21 cellular contexts compared by ENCODE assay signal in the genomic region with DNA sequence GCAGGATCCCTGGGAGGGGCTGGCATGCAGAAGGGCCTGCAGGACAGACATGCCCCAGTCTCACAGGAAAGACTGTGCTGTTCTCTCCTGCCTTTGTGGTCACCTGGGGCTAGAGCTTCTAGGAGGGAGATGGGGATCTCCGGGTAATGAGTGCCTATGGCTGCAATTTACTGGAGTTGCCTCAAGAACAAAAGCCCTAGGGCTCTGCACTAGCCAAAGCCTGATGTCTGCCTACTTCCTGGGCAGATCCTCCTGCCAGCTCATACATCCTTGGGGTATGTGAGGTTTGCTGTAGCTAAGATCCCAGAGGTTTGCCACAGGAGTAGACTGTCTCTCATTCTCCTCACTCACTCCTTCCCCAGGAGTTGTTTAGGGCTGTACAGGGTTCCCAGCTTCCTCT.
"Had no signal": no experiment of that assay in that cellular context is flagged by ENCODE, and none has a peak within 500 bp of the region (broad histone marks: within the 10 kb centered on the region; RNA-seq: fewer than 3 reads in every experiment).

No MANE protein-coding gene starts in this region.

- H3K4me1 ChIP-seq: gastrocnemius medialis, thyroid gland had no signal

- H3K4me3 Mint-ChIP-seq: activated CD4-positive, alpha-beta memory T cell treated with anti-CD3 and anti-CD28 coated beads, Interleukin-2, amount 10 ng/mL, durations not matched to agents 7 days and 5 days; activated CD4-positive, alpha-beta T cell treated with anti-CD3 and anti-CD28 coated beads, Interleukin-2, amount 10 ng/mL, durations not matched to agents 24 days and 14 days; activated naive CD4-positive, alpha-beta T cell treated with anti-CD3 and anti-CD28 coated beads, Interleukin-2, amount 10 ng/mL, durations not matched to agents 7 days and 5 days; activated T-cell treated with anti-CD3 and anti-CD28 coated beads, Interleukin-2, amount 50 U/mL, for 72 hours; dendritic cell treated with granulocyte-macrophage colony-stimulating factor and Interleukin-4, amounts not matched to agents 40 ng/mL and 50 ng/mL, for 4 days; naive thymus-derived CD4-positive, alpha-beta T cell; neural progenitor cell; stimulated activated naive CD8-positive, alpha-beta T cell treated with anti-CD3 and anti-CD28 coated beads, Interleukin-15, Interleukin-2, amounts not matched to agents 100 ng/mL and 50 ng/mL, for 24 hours had no signal

- H3K4me1 Mint-ChIP-seq: activated CD4-positive, alpha-beta memory T cell treated with anti-CD3 and anti-CD28 coated beads, Interleukin-2, amount 10 ng/mL, durations not matched to agents 7 days and 5 days; activated CD4-positive, alpha-beta T cell treated with anti-CD3 and anti-CD28 coated beads, Interleukin-2, amount 10 ng/mL, durations not matched to agents 24 days and 14 days; activated naive CD4-positive, alpha-beta T cell treated with anti-CD3 and anti-CD28 coated beads, Interleukin-2, amount 10 ng/mL, durations not matched to agents 7 days and 5 days; naive thymus-derived CD4-positive, alpha-beta T cell had no signal

- H3K27ac ChIP-seq: cardiac muscle cell, gastrocnemius medialis, neural progenitor cell, thyroid gland had no signal

- H3K36me3 Mint-ChIP-seq: activated naive CD4-positive, alpha-beta T cell treated with anti-CD3 and anti-CD28 coated beads, Interleukin-2, amount 10 ng/mL, durations not matched to agents 7 days and 5 days; naive thymus-derived CD4-positive, alpha-beta T cell; neural progenitor cell had no signal

- H3K9me3 Mint-ChIP-seq: activated CD4-positive, alpha-beta memory T cell treated with anti-CD3 and anti-CD28 coated beads, Interleukin-2, amount 10 ng/mL, durations not matched to agents 7 days and 5 days; activated CD4-positive, alpha-beta T cell treated with anti-CD3 and anti-CD28 coated beads, Interleukin-2, amount 10 ng/mL, durations not matched to agents 24 days and 14 days; activated naive CD4-positive, alpha-beta T cell treated with anti-CD3 and anti-CD28 coated beads, Interleukin-2, amount 10 ng/mL, durations not matched to agents 7 days and 5 days; activated T-cell treated with anti-CD3 and anti-CD28 coated beads, Interleukin-2, amount 50 U/mL, for 72 hours; dendritic cell treated with granulocyte-macrophage colony-stimulating factor and Interleukin-4, amounts not matched to agents 40 ng/mL and 50 ng/mL, for 4 days; neural progenitor cell; stimulated activated naive CD8-positive, alpha-beta T cell treated with anti-CD3 and anti-CD28 coated beads, Interleukin-15, Interleukin-2, amounts not matched to agents 100 ng/mL and 50 ng/mL, for 24 hours had no signal

- H3K4me2 ChIP-seq: neural progenitor cell had no signal

- H3K27me3 Mint-ChIP-seq: activated CD4-positive, alpha-beta memory T cell treated with anti-CD3 and anti-CD28 coated beads, Interleukin-2, amount 10 ng/mL, durations not matched to agents 7 days and 5 days; activated CD4-positive, alpha-beta T cell treated with anti-CD3 and anti-CD28 coated beads, Interleukin-2, amount 10 ng/mL, durations not matched to agents 24 days and 14 days; activated naive CD4-positive, alpha-beta T cell treated with anti-CD3 and anti-CD28 coated beads, Interleukin-2, amount 10 ng/mL, durations not matched to agents 7 days and 5 days; stimulated activated naive CD8-positive, alpha-beta T cell treated with anti-CD3 and anti-CD28 coated beads, Interleukin-15, Interleukin-2, amounts not matched to agents 100 ng/mL and 50 ng/mL, for 24 hours had no signal

- H3K36me3 ChIP-seq: cardiac muscle cell, gastrocnemius medialis, neural progenitor cell, thyroid gland had no signal

- H2AFZ ChIP-seq: neural progenitor cell had no signal

- DNase-seq: activated CD4-positive, alpha-beta memory T cell treated with anti-CD3 and anti-CD28 coated beads, Interleukin-2, amount 10 ng/mL, durations not matched to agents 7 days and 5 days; activated CD4-positive, alpha-beta T cell treated with anti-CD3 and anti-CD28 coated beads, Interleukin-2, amount 10 ng/mL, durations not matched to agents 24 days and 14 days; activated effector memory CD4-positive, alpha-beta T cell treated with anti-CD3 and anti-CD28 coated beads, Interleukin-2, amount 50 U/mL, for 16 hours; activated naive CD4-positive, alpha-beta T cell treated with anti-CD3 and anti-CD28 coated beads, Interleukin-2, amount 10 ng/mL, durations not matched to agents 7 days and 5 days; activated T-cell treated with anti-CD3 and anti-CD28 coated beads, Interleukin-2, amount 50 U/mL, for 72 hours; amygdala; effector CD4-positive, alpha-beta T cell; gastrocnemius medialis; head of caudate nucleus; hypothalamus; naive thymus-derived CD4-positive, alpha-beta T cell; stimulated activated CD4-positive, alpha-beta T cell treated with anti-CD3 and anti-CD28 coated beads, Interleukin-4, amount 100 ng/mL, for 4 hours; substantia nigra; T1000; thyroid gland had no signal

- ATAC-seq: activated T-cell treated with anti-CD3 and anti-CD28 coated beads, Interleukin-2, amount 50 U/mL, for 72 hours; gastrocnemius medialis; left lobe of liver; naive thymus-derived CD4-positive, alpha-beta T cell had no signal

- H3K27me3 ChIP-seq: cardiac muscle cell, gastrocnemius medialis, neural progenitor cell, thyroid gland had no signal

- H3K27ac Mint-ChIP-seq: activated CD4-positive, alpha-beta memory T cell treated with anti-CD3 and anti-CD28 coated beads, Interleukin-2, amount 10 ng/mL, durations not matched to agents 7 days and 5 days; activated CD4-positive, alpha-beta T cell treated with anti-CD3 and anti-CD28 coated beads, Interleukin-2, amount 10 ng/mL, durations not matched to agents 24 days and 14 days; activated naive CD4-positive, alpha-beta T cell treated with anti-CD3 and anti-CD28 coated beads, Interleukin-2, amount 10 ng/mL, durations not matched to agents 7 days and 5 days; activated T-cell treated with anti-CD3 and anti-CD28 coated beads, Interleukin-2, amount 50 U/mL, for 72 hours; dendritic cell treated with granulocyte-macrophage colony-stimulating factor and Interleukin-4, amounts not matched to agents 40 ng/mL and 50 ng/mL, for 4 days; neural progenitor cell; stimulated activated naive CD8-positive, alpha-beta T cell treated with anti-CD3 and anti-CD28 coated beads, Interleukin-15, Interleukin-2, amounts not matched to agents 100 ng/mL and 50 ng/mL, for 24 hours had no signal

- H3K4me3 ChIP-seq: cardiac muscle cell, gastrocnemius medialis, lung, neural progenitor cell, thyroid gland had no signal
